ENCODE assay signal across 8 cellular contexts in genomic region chr10:109757670-109758069, GRCh38.
DNase-seq lines count a peak whose midpoint lies in the region; ATAC-seq, FAIRE-seq and TF ChIP-seq lines count a peak whose summit lies in the region.
"Not testable (repeated sequence)": the region's sequence is repeated elsewhere in the genome, so short reads cannot be mapped to it uniquely, and the experiment has no call there.

No MANE protein-coding gene starts in this region.

- not testable (repeated sequence) for BruUV-seq in Panc1 (replicated peaks; lab: Mats Ljungman, UMichigan); K562 (replicated peaks; lab: Mats Ljungman, UMichigan)

- H3K4me3 ChIP-seq in GM12864 (ENCODE audit: low read depth, low read length); Panc1 (ENCODE audit: low read depth in 2 of 2, low read length in 2 of 2); K562: not testable (repeated sequence)

- not testable (repeated sequence) for H3K27me3 Mint-ChIP-seq in neural crest cell (ENCODE audit: low read depth)

- DNase-seq in GM12864 (ENCODE audit: low read depth); Panc1 (ENCODE audit: low read depth, low spot score); neural crest cell (ENCODE audit: low read depth, low spot score): not testable (repeated sequence)
- peak; percentile 28 for DNase-seq in HT-29 (ENCODE audit: low spot score)
- peak; percentile 34 for DNase-seq in NAMALWA (ENCODE audit: low spot score)
- peak in 1 of 4 experiments; percentile 4 for DNase-seq in K562 (ENCODE audit: extremely low read depth in 1 of 4, low spot score in 3 of 4)
- peak in 1 of 2 donors; percentile 6 for DNase-seq in foreskin keratinocyte

- not testable (repeated sequence) for H4K20me1 ChIP-seq in K562 (replicated peaks; ENCODE audit: control insufficient read depth, insufficient read depth, low read length)

- not testable (repeated sequence) for TF ChIP-seq POLR2A in K562 (conservative IDR thresholded peaks at IDR 0.05)

- TF ChIP-seq RAD21 in K562 (CRISPR knock-in tag; conservative IDR thresholded peaks at IDR 0.05 in 1 of 2, IDR thresholded peaks at IDR 0.05 in 1 of 2), result peak in 1 of 2 experiments; percentile 25; a peak in 2 of 4 replicates

- not testable (repeated sequence) for TF ChIP-seq EP300 in K562 (IDR thresholded peaks at IDR 0.05; ENCODE audit: low read length)

- not testable (repeated sequence) for H3K9me3 Mint-ChIP-seq in neural crest cell

- not testable (repeated sequence) for H3K27me3 ChIP-seq in Panc1 (ENCODE audit: control insufficient read depth, insufficient read depth, low read length); K562 (ENCODE audit: control insufficient read depth in 2 of 2, insufficient read depth in 2 of 2, low read length in 2 of 2); foreskin keratinocyte

- H3K27ac Mint-ChIP-seq in neural crest cell (ENCODE audit: unreplicated experiment), result peak overlapping the region; percentile 19

- not testable (repeated sequence) for H3K4me1 ChIP-seq in Panc1 (ENCODE audit: control insufficient read depth, insufficient read depth, low read length); K562 (replicated peaks in 1 of 2; ENCODE audit: control insufficient read depth in 2 of 2, insufficient read depth in 2 of 2, low read length in 2 of 2); foreskin keratinocyte

- H3K4me1 Mint-ChIP-seq in neural crest cell, result not testable (repeated sequence)

- POLR2A ChIA-PET in Panc1 (lab: Charles Lee); K562 (lab: Yijun Ruan, JAX): not testable (repeated sequence)

- in situ Hi-C loops in Panc1 (cut with HindIII; ENCODE audit: low pct_unique_long_range_greater_than_20kb, low sequenced_read_pairs); K562 (cut with MboI): not testable (repeated sequence)

- not testable (repeated sequence) for H3K36me3 Mint-ChIP-seq in neural crest cell (ENCODE audit: low read depth)

- H3K79me2 ChIP-seq in K562 (ENCODE audit: control insufficient read depth, insufficient read depth, low read length), result not testable (repeated sequence)

- intact Hi-C loops in Panc1 (cut with micrococcal nuclease; ENCODE audit: unreplicated experiment); K562 (cut with micrococcal nuclease): not testable (repeated sequence)

- H3K27ac ChIP-seq in 22Rv1; Panc1 (ENCODE audit: low read length); K562 (ENCODE audit: extremely low read depth, low read depth, low read length); foreskin keratinocyte: not testable (repeated sequence)

- H3K4me3 Mint-ChIP-seq in neural crest cell, result not testable (repeated sequence)

- not testable (repeated sequence) for FAIRE-seq in K562 (lab: Jason Lieb, UNC)

- not testable (repeated sequence) for H3K9me3 ChIP-seq in Panc1 (ENCODE audit: control insufficient read depth, insufficient read depth, low read depth, low read length); K562 (replicated peaks; ENCODE audit: control insufficient read depth, insufficient read depth, low read depth, low read length)

- CTCF ChIA-PET in Panc1 (lab: Charles Lee); K562 (lab: Yijun Ruan, JAX; ENCODE audit: low intra/inter-chr PET ratio): not testable (repeated sequence)

- H3K9ac ChIP-seq in K562 (ENCODE audit: insufficient read depth in 1 of 2, low read depth in 2 of 2, low read length in 2 of 2), result not testable (repeated sequence)

- TF ChIP-seq CTCF in 22Rv1 (IDR thresholded peaks at IDR 0.05) (peak; percentile 61), GM12864 (IDR thresholded peaks at IDR 0.05; ENCODE audit: low read depth, low read length, missing control alignments) (peak; percentile 5), Panc1 (IDR thresholded peaks at IDR 0.05) (peak; percentile 51), K562 (IDR thresholded peaks at IDR 0.05 in 2 of 3, conservative IDR thresholded peaks at IDR 0.05 in 1 of 3; ENCODE audit: insufficient read depth in 2 of 3, low read depth in 1 of 3, low read length in 3 of 3) (0 out of 6 replicates have a peak, but pooled peaks of 1 of the 3 experiments have one; percentile 10), foreskin keratinocyte (conservative IDR thresholded peaks at IDR 0.05) (peak; percentile 9), neural crest cell (conservative IDR thresholded peaks at IDR 0.05) (peak; percentile 40)

- H3K9me1 ChIP-seq in K562 (ENCODE audit: control insufficient read depth, insufficient read depth, low read length), result not testable (repeated sequence)

- not testable (repeated sequence) for H3K36me3 ChIP-seq in Panc1 (ENCODE audit: control insufficient read depth, insufficient read depth, low read length); K562 (ENCODE audit: control insufficient read depth, insufficient read depth, low read length)

- 0% methylated on average over 6 of the region's 6 CpGs for WGBS in K562 (ENCODE audit: insufficient coverage, low coverage, missing lambda C conversion rate)

- ATAC-seq in Panc1, foreskin keratinocyte: not testable (repeated sequence)
- ATAC-seq in K562, result 0 out of 3 replicates have a peak, but pooled peaks have one; percentile 41

- not testable (repeated sequence) for H2AFZ ChIP-seq in K562 (ENCODE audit: low read depth, low read length)

- H3K4me2 ChIP-seq in K562 (ENCODE audit: insufficient read depth, low read length), result not testable (repeated sequence)
